ENCODE assay signal across 1 cellular context in genomic region chr5:102591650-102592049, GRCh38.
TF ChIP-seq lines count a peak whose summit lies in the region.

No MANE protein-coding gene starts in this region.

TF ChIP-seq in HepG2, 621 proteins besides CTCF, POLR2A, EP300 and RAD21 (continued from another document):
- TF ChIP-seq REST (IDR thresholded peaks at IDR 0.05; ENCODE audit: borderline replicate concordance in 1 of 2, low read depth in 1 of 2, low read length in 2 of 2), result no peak
- no peak for TF ChIP-seq ZFP36L2 (CRISPR knock-in tag; IDR thresholded peaks at IDR 0.05)
- TF ChIP-seq ZBTB40 (IDR thresholded peaks at IDR 0.05), result no peak
- TF ChIP-seq ZBTB40 (CRISPR knock-in tag; IDR thresholded peaks at IDR 0.05), result no peak
